9 cellular contexts compared by ENCODE assay signal in the genomic region with DNA sequence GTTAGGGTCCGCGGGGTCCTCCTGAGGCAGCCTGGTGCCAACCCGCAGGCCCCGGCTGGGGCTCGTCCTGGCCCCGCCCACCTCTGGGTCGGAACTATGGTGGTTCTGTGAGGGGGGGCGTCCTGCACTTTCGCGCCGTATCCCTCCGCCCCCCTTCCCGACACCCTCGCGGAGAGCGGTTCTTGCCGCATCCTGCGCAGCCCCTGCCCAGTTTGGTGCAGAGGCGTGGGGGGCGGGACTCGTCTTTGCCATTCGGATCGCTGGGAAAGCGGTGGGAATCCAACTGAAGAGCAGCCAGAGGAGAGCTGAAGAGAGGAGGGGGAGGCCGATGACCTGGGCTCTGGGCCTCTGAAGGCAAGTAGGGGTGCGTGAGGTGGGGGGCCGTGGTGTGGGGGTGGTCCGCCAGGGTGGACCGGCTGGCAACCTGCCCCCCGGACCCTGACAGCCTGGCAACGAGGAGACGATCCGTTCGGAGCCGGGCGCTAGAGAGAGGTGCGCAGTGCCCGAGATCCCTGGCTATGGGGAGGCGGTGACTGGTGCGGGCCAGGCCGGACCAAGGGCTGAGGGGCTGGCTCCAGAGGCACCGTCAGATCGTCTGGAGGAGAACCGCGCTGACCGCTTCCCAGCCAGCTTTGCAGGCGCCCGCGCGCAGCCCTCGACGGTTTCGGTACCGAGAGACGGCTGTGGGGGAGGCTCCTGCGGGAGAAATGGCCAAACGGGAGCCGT. TPM values are rescaled to one million over a fixed set of nuclear protein-coding genes. Genes with fewer than 3 reads are reported as not detected.
DNase-seq lines count a peak whose midpoint lies in the region; ATAC-seq, FAIRE-seq and TF ChIP-seq lines count a peak whose summit lies in the region.
"Had no signal": no experiment of that assay in that cellular context is flagged by ENCODE, and none has a peak within 500 bp of the region (broad histone marks: within the 10 kb centered on the region; RNA-seq: fewer than 3 reads in every experiment).

A gene with protein sequence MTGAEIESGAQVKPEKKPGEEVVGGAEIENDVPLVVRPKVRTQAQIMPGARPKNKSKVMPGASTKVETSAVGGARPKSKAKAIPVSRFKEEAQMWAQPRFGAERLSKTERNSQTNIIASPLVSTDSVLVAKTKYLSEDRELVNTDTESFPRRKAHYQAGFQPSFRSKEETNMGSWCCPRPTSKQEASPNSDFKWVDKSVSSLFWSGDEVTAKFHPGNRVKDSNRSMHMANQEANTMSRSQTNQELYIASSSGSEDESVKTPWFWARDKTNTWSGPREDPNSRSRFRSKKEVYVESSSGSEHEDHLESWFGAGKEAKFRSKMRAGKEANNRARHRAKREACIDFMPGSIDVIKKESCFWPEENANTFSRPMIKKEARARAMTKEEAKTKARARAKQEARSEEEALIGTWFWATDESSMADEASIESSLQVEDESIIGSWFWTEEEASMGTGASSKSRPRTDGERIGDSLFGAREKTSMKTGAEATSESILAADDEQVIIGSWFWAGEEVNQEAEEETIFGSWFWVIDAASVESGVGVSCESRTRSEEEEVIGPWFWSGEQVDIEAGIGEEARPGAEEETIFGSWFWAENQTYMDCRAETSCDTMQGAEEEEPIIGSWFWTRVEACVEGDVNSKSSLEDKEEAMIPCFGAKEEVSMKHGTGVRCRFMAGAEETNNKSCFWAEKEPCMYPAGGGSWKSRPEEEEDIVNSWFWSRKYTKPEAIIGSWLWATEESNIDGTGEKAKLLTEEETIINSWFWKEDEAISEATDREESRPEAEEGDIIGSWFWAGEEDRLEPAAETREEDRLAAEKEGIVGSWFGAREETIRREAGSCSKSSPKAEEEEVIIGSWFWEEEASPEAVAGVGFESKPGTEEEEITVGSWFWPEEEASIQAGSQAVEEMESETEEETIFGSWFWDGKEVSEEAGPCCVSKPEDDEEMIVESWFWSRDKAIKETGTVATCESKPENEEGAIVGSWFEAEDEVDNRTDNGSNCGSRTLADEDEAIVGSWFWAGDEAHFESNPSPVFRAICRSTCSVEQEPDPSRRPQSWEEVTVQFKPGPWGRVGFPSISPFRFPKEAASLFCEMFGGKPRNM (N-terminal part only) (plus strand): TSS at position 242 of the 726 bp plus-strand sequence. CDS start 2,431 bp downstream, outside the sequence.

- H3K27me3 ChIP-seq in PC-9 (ENCODE audit: insufficient read depth, low read depth): no peaks in the 10 kb centered on the region

- no TSS peak for BruUV-seq in PC-9 (replicated peaks; lab: Mats Ljungman, UMichigan)

- no peaks in the 10 kb centered on the region for H3K9me2 ChIP-seq in PC-9 (ENCODE audit: insufficient read depth)

- H3F3A ChIP-seq in PC-9 (ENCODE audit: insufficient read depth, low read depth): no peaks in the 10 kb centered on the region

- POLR2A ChIA-PET in AG04449 (lab: Yijun Ruan, JAX): no interaction called here
- POLR2A ChIA-PET in PC-9 (lab: Charles Lee; ENCODE audit: unreplicated experiment): no interaction called here

- DNase-seq in AG04449 (ENCODE audit: low read depth, low spot score) (no peak), islet precursor cell (peak; percentile 65), HTR-8/SVneo (ENCODE audit: insufficient read length, low spot score) (no peak), PC-9 (no peak)
- peak; percentile 1 to 31 (median 16) for DNase-seq in activated CD4-positive, CD25-positive, alpha-beta regulatory T cell (lab: John Stamatoyannopoulos, UW)
- peak; percentile 69 for DNase-seq in central memory CD4-positive, alpha-beta T cell
- peak; percentile 9 to 24 for DNase-seq in stimulated activated CD4-positive, alpha-beta T cell treated with anti-CD3 and anti-CD28 coated beads, Interleukin-12 subunit alpha, Interleukin-12 subunit beta, amount 100 ng/mL, for 24 hours (ENCODE audit: low read depth in 2 of 2)

- H3K4me2 ChIP-seq in PC-9: no peak within 1 kb of the TSS

- CTCF ChIA-PET in AG04449 (lab: Yijun Ruan, JAX): interaction anchor here (1.0 to 1.2 kb wide), 2 partner anchors 8 to 11 kb away, joined by 4 read pairs; no protein-coding TSS in a partner anchor
- CTCF ChIA-PET in PC-9 (lab: Charles Lee): no interaction called here

- no peak within 1 kb of the TSS for H3K27ac ChIP-seq in PC-9

- peak; percentile 53 for ATAC-seq in HG02759 (IDR thresholded peaks at IDR 0.05; ENCODE audit: unreplicated experiment)

- H3K79me2 ChIP-seq in PC-9 (ENCODE audit: low read depth): no peaks in the 10 kb centered on the region

- H3K4me3 ChIP-seq in AG04449 (ENCODE audit: low read depth, low read length): peak within 1 kb of the TSS; percentile 64
- no peak within 1 kb of the TSS for H3K4me3 ChIP-seq in PC-9

- H3K36me3 ChIP-seq in PC-9 (ENCODE audit: low read depth): no peaks in the 10 kb centered on the region

- no peaks in the 10 kb centered on the region for H4K20me1 ChIP-seq in PC-9 (ENCODE audit: insufficient read depth)

- no peaks in the 10 kb centered on the region for H3K9me3 ChIP-seq in PC-9 (ENCODE audit: insufficient read depth, low read depth)

- FAIRE-seq in HTR-8/SVneo (lab: Jason Lieb, UNC): no peak
- FAIRE-seq: G401.6 had no signal

- no peak within 1 kb of the TSS for H2AFZ ChIP-seq in PC-9

- no peak for TF ChIP-seq CTCF in AG04449 (IDR thresholded peaks at IDR 0.05; ENCODE audit: insufficient read depth, low read length, missing control alignments)
- TF ChIP-seq CTCF in PC-9 (conservative IDR thresholded peaks at IDR 0.05): no peak

- intact Hi-C loops in PC-9 (cut with micrococcal nuclease; ENCODE audit: unreplicated experiment): no loop called here

- no peaks in the 10 kb centered on the region for H3K4me1 ChIP-seq in PC-9 (replicated peaks; ENCODE audit: insufficient read depth)

RNA-seq across cellular contexts. Expression of the gene that starts here (rescaled TPM):
- total RNA-seq in PC-9 (2021): 1.1 and 1.3 TPM in 2 replicates

Comparison
In these comparisons a context has a peak if more than half of its experiments do, and no peak if none do; other contexts are left out.
1. DNase-seq: peak in activated CD4-positive, CD25-positive, alpha-beta regulatory T cell (4 of 4), central memory CD4-positive, alpha-beta T cell (single experiment), islet precursor cell (single experiment) and stimulated activated CD4-positive, alpha-beta T cell treated with anti-CD3 and anti-CD28 coated beads, Interleukin-12 subunit alpha, Interleukin-12 subunit beta, amount 100 ng/mL, for 24 hours (2 of 2); none in AG04449 (single experiment), HTR-8/SVneo (single experiment) and PC-9 (0 of 2).